ENCODE assay signal across 15 cellular contexts in genomic region chr16:17062676-17063075, GRCh38.
"Had no signal": no experiment of that assay in that cellular context is flagged by ENCODE, and none has a peak within 500 bp of the region (broad histone marks: within the 10 kb centered on the region; RNA-seq: fewer than 3 reads in every experiment).

No MANE protein-coding gene starts in this region.

- ATAC-seq: activated CD8-positive, alpha-beta T cell treated with anti-CD3 and anti-CD28 coated beads for 36 hours; body of pancreas; natural killer cell treated with Interleukin-12 subunit alpha and Interleukin-12 subunit beta and Interleukin-15 and Interleukin-18, amount 100 ng/mL, for 72 hours had no signal

- H3K27ac ChIP-seq: body of pancreas, colonic mucosa, right atrium auricular region, upper lobe of right lung had no signal

- DNase-seq: activated B cell treated with CpG ODN at 0.5 μM for 24 hours; activated CD4-positive, alpha-beta T cell treated with anti-CD3 and anti-CD28 coated beads for 48 hours; activated CD8-positive, alpha-beta memory T cell treated with anti-CD3 and anti-CD28 coated beads, Interleukin-2, amount 50 U/mL, for 4 hours; activated CD8-positive, alpha-beta T cell treated with anti-CD3 and anti-CD28 coated beads for 36 hours; activated effector memory CD4-positive, alpha-beta T cell treated with anti-CD3 and anti-CD28 coated beads, Interleukin-2, amount 50 U/mL, for 16 hours; activated T-cell treated with anti-CD3 and anti-CD28 coated beads, Interleukin-2, amount 50 U/mL, for 48 hours; amniotic stem cell; body of pancreas; colonic mucosa; foreskin melanocyte; small intestine; stimulated activated CD4-positive, alpha-beta T cell treated with anti-CD3 and anti-CD28 coated beads, Interleukin-4, amount 100 ng/mL, for 24 hours; upper lobe of right lung had no signal

- H3K4me3 ChIP-seq: body of pancreas, colonic mucosa, right atrium auricular region, upper lobe of right lung had no signal
